In genomic region chr7:105751054-105751453, GRCh38 we compare ENCODE assay signal across 26 cellular contexts.
"Had no signal": no experiment of that assay in that cellular context is flagged by ENCODE, and none has a peak within 500 bp of the region (broad histone marks: within the 10 kb centered on the region; RNA-seq: fewer than 3 reads in every experiment).

No MANE protein-coding gene starts in this region.

- H3K36me3 Mint-ChIP-seq: naive B cell had no signal

- H3K4me1 Mint-ChIP-seq: naive B cell had no signal

- H3K36me3 ChIP-seq: colonic mucosa had no signal

- H3K4me3 Mint-ChIP-seq: dendritic cell treated with granulocyte-macrophage colony-stimulating factor and Interleukin-4, amounts not matched to agents 40 ng/mL and 50 ng/mL, for 4 days; effector memory CD8-positive, alpha-beta T cell; endodermal cell; immature natural killer cell; mesothelial cell of epicardium; naive B cell had no signal

- H3K4me3 ChIP-seq: colonic mucosa, esophagus squamous epithelium, gastroesophageal sphincter, heart left ventricle, hepatocyte, left lung, lower lobe of right lung, mucosa of descending colon had no signal

- DNase-seq: colonic mucosa; cortex of kidney; effector CD8-positive, alpha-beta T cell; effector memory CD8-positive, alpha-beta T cell; endodermal cell; erythroblast; esophagus squamous epithelium; foreskin fibroblast; heart left ventricle; hypothalamus; immature natural killer cell; islet precursor cell; kidney; kidney glomerular epithelial cell; left lung; left ventricle myocardium superior; lower lobe of right lung; mesenchymal stem cell; mucosa of descending colon; naive B cell had no signal

- H3K4me1 ChIP-seq: colonic mucosa, esophagus squamous epithelium, gastroesophageal sphincter, heart left ventricle, left lung, lower lobe of right lung had no signal

- H3K27ac Mint-ChIP-seq: dendritic cell treated with granulocyte-macrophage colony-stimulating factor and Interleukin-4, amounts not matched to agents 40 ng/mL and 50 ng/mL, for 4 days; effector memory CD8-positive, alpha-beta T cell; endodermal cell; mesothelial cell of epicardium; naive B cell had no signal

- H3K27me3 Mint-ChIP-seq: dendritic cell treated with granulocyte-macrophage colony-stimulating factor and Interleukin-4, amounts not matched to agents 40 ng/mL and 50 ng/mL, for 4 days had no signal

- H3K9me3 Mint-ChIP-seq: dendritic cell treated with granulocyte-macrophage colony-stimulating factor and Interleukin-4, amounts not matched to agents 40 ng/mL and 50 ng/mL, for 4 days; effector memory CD8-positive, alpha-beta T cell; endodermal cell; immature natural killer cell; mesothelial cell of epicardium; naive B cell had no signal

- H3K9me3 ChIP-seq: colonic mucosa, esophagus squamous epithelium, gastroesophageal sphincter, heart left ventricle, left lung, lower lobe of right lung, mucosa of descending colon had no signal

- ATAC-seq: effector memory CD8-positive, alpha-beta T cell; esophagus mucosa; gastroesophageal sphincter; heart left ventricle; left lung; left ventricle myocardium superior; lower lobe of right lung; mucosa of descending colon had no signal

- H3K27me3 ChIP-seq: colonic mucosa, esophagus squamous epithelium, gastroesophageal sphincter, heart left ventricle, hepatocyte, left lung had no signal

- H3K27ac ChIP-seq: colonic mucosa, epithelial cell of prostate, esophagus squamous epithelium, gastroesophageal sphincter, heart left ventricle, hepatocyte, left lung, lower lobe of right lung had no signal
